In genomic region chr3:61521229-61521628, GRCh38 we compare ENCODE assay signal across 10 cellular contexts. TPM values are rescaled to one million over a fixed set of nuclear protein-coding genes. Genes with fewer than 3 reads are reported as not detected.
A peak's percentile ranks its signal among the peaks of the same experiment; 100 is the strongest.
DNase-seq lines count a peak whose midpoint lies in the region; ATAC-seq and TF ChIP-seq lines count a peak whose summit lies in the region.
"Had no signal": no experiment of that assay in that cellular context is flagged by ENCODE, and none has a peak within 500 bp of the region (broad histone marks: within the 10 kb centered on the region; RNA-seq: fewer than 3 reads in every experiment).

No MANE protein-coding gene starts in this region.

- peak overlapping the region; percentile 52 for H3K27ac Mint-ChIP-seq in T-helper 2 cell treated with Interferon-gamma antibody and Interleukin-4, amounts not matched to agents 5 μg/mL and 100 μg/mL, for 36 hours
- H3K27ac Mint-ChIP-seq in stimulated activated memory B cell treated with anti-CD40 and anti-IgM and Interleukin-4, amounts not matched to agents 10 μg/mL and 1 μg/mL and 100 μg/mL, for 72 hours = peak overlapping the region; percentile 66
- no peak overlapping the region for H3K27ac Mint-ChIP-seq in chondrocyte (ENCODE audit: unreplicated experiment)

- DNase-seq in activated T-cell treated with anti-CD3 and anti-CD28 coated beads for 48 hours (ENCODE audit: low read depth) (peak; percentile 25), activated T-cell treated with anti-CD3 and anti-CD28 coated beads for 4 hours (no peak), coronary artery (ENCODE audit: low spot score) (no peak), SHP77 treated with DMSO at 0.1 percent for 48 hours (lab: John Stamatoyannopoulos, UW) (no peak), chondrocyte (ENCODE audit: low spot score) (no peak)
- DNase-seq in T-helper 2 cell treated with Interferon-gamma antibody and Interleukin-4, amounts not matched to agents 5 μg/mL and 100 μg/mL, for 36 hours (ENCODE audit: low spot score) = peak; percentile 82

- peaks cover 14% of the 10 kb centered on the region for H3K36me3 Mint-ChIP-seq in T-helper 2 cell treated with Interferon-gamma antibody and Interleukin-4, amounts not matched to agents 5 μg/mL and 100 μg/mL, for 36 hours (ENCODE audit: low read depth)
- peaks cover 5% of the 10 kb centered on the region for H3K36me3 Mint-ChIP-seq in stimulated activated memory B cell treated with anti-CD40 and anti-IgM and Interleukin-4, amounts not matched to agents 10 μg/mL and 1 μg/mL and 100 μg/mL, for 72 hours
- no peaks in the 10 kb centered on the region for H3K36me3 Mint-ChIP-seq in chondrocyte (ENCODE audit: low read depth)

- TF ChIP-seq CTCF in coronary artery (IDR thresholded peaks at IDR 0.05) (no peak), chondrocyte (IDR thresholded peaks at IDR 0.05) (no peak)

- peak overlapping the region; percentile 39 for H3K4me3 Mint-ChIP-seq in T-helper 2 cell treated with Interferon-gamma antibody and Interleukin-4, amounts not matched to agents 5 μg/mL and 100 μg/mL, for 36 hours
- H3K4me3 Mint-ChIP-seq in stimulated activated memory B cell treated with anti-CD40 and anti-IgM and Interleukin-4, amounts not matched to agents 10 μg/mL and 1 μg/mL and 100 μg/mL, for 72 hours = no peak overlapping the region
- H3K4me3 Mint-ChIP-seq in chondrocyte (ENCODE audit: unreplicated experiment) = no peak overlapping the region
- H3K4me3 Mint-ChIP-seq: central memory CD8-positive, alpha-beta T cell had no signal

- no peak overlapping the region for H3K4me3 ChIP-seq in coronary artery

- ATAC-seq in HG02798 (IDR thresholded peaks at IDR 0.05; ENCODE audit: poor library complexity, unreplicated experiment) = peak; percentile 91
- ATAC-seq in stimulated activated memory B cell treated with anti-CD40 and anti-IgM and Interleukin-4, amounts not matched to agents 10 μg/mL and 1 μg/mL and 100 μg/mL, for 72 hours = peak; percentile 92
- ATAC-seq: SK-N-SH treated with all-trans-retinoic acid at 6 μM for 48 hours had no signal

- no peaks in the 10 kb centered on the region for H3K27me3 Mint-ChIP-seq in T-helper 2 cell treated with Interferon-gamma antibody and Interleukin-4, amounts not matched to agents 5 μg/mL and 100 μg/mL, for 36 hours (ENCODE audit: low read depth)
- H3K27me3 Mint-ChIP-seq in stimulated activated memory B cell treated with anti-CD40 and anti-IgM and Interleukin-4, amounts not matched to agents 10 μg/mL and 1 μg/mL and 100 μg/mL, for 72 hours = no peaks in the 10 kb centered on the region
- H3K27me3 Mint-ChIP-seq in chondrocyte (ENCODE audit: low read depth) = peaks cover 21% of the 10 kb centered on the region
- H3K27me3 Mint-ChIP-seq: central memory CD8-positive, alpha-beta T cell had no signal

- peaks cover 36% of the 10 kb centered on the region for H3K4me1 Mint-ChIP-seq in T-helper 2 cell treated with Interferon-gamma antibody and Interleukin-4, amounts not matched to agents 5 μg/mL and 100 μg/mL, for 36 hours (ENCODE audit: low read depth)
- H3K4me1 Mint-ChIP-seq in stimulated activated memory B cell treated with anti-CD40 and anti-IgM and Interleukin-4, amounts not matched to agents 10 μg/mL and 1 μg/mL and 100 μg/mL, for 72 hours = peaks cover 24% of the 10 kb centered on the region
- no peaks in the 10 kb centered on the region for H3K4me1 Mint-ChIP-seq in chondrocyte (ENCODE audit: low read depth)
- H3K4me1 Mint-ChIP-seq: central memory CD8-positive, alpha-beta T cell had no signal

- peaks cover 25% of the 10 kb centered on the region for H3K9me3 Mint-ChIP-seq in T-helper 2 cell treated with Interferon-gamma antibody and Interleukin-4, amounts not matched to agents 5 μg/mL and 100 μg/mL, for 36 hours
- peaks cover 6% of the 10 kb centered on the region for H3K9me3 Mint-ChIP-seq in stimulated activated memory B cell treated with anti-CD40 and anti-IgM and Interleukin-4, amounts not matched to agents 10 μg/mL and 1 μg/mL and 100 μg/mL, for 72 hours
- peaks cover 7% of the 10 kb centered on the region for H3K9me3 Mint-ChIP-seq in chondrocyte (ENCODE audit: low read depth)

- H3K27ac ChIP-seq in coronary artery = no peak overlapping the region

RNA-seq across cellular contexts. Expression of gene PTPRG, which starts 40.1 kb away (rescaled TPM):
- total RNA-seq in chondrocyte = 41.8 to 45.5 TPM (median 44.0 TPM) in 3 replicates

Comparison
In these comparisons a context has a peak if more than half of its experiments do, and no peak if none do; other contexts are left out.
1. DNase-seq: peak in activated T-cell treated with anti-CD3 and anti-CD28 coated beads for 48 hours (single experiment) and T-helper 2 cell treated with Interferon-gamma antibody and Interleukin-4, amounts not matched to agents 5 μg/mL and 100 μg/mL, for 36 hours (single experiment); none in activated T-cell treated with anti-CD3 and anti-CD28 coated beads for 4 hours (single experiment), coronary artery (single experiment), SHP77 treated with DMSO at 0.1 percent for 48 hours (single experiment) and chondrocyte (single experiment).